Comparison of ENCODE assay signal across 9 cellular contexts in genomic region chr17:8056232-8056975, GRCh38. TPM values are rescaled to one million over a fixed set of nuclear protein-coding genes. Genes with fewer than 3 reads are reported as not detected.
DNase-seq lines count a peak whose midpoint lies in the region; ATAC-seq lines count a peak whose summit lies in the region.
"Had no signal": no experiment of that assay in that cellular context is flagged by ENCODE, and none has a peak within 500 bp of the region (broad histone marks: within the 10 kb centered on the region; RNA-seq: fewer than 3 reads in every experiment).

No MANE protein-coding gene starts in this region.

- no peaks in the 10 kb centered on the region for H3K4me1 Mint-ChIP-seq in activated T-helper 17 cell treated with anti-CD3 and anti-CD28 coated beads, Interleukin-2, amount 50 U/mL, for 72 hours

- H3K27me3 Mint-ChIP-seq in activated T-helper 17 cell treated with anti-CD3 and anti-CD28 coated beads, Interleukin-2, amount 50 U/mL, for 72 hours, result peaks cover 21% of the 10 kb centered on the region

- H3K9me3 Mint-ChIP-seq in activated T-helper 17 cell treated with anti-CD3 and anti-CD28 coated beads, Interleukin-2, amount 50 U/mL, for 72 hours, result no peaks in the 10 kb centered on the region
- H3K9me3 Mint-ChIP-seq: naive thymus-derived CD8-positive, alpha-beta T cell had no signal

- H3K36me3 Mint-ChIP-seq in activated T-helper 17 cell treated with anti-CD3 and anti-CD28 coated beads, Interleukin-2, amount 50 U/mL, for 72 hours (ENCODE audit: low read depth), result no peaks in the 10 kb centered on the region
- H3K36me3 Mint-ChIP-seq: naive thymus-derived CD8-positive, alpha-beta T cell had no signal

- no peak overlapping the region for H3K27ac Mint-ChIP-seq in activated T-helper 17 cell treated with anti-CD3 and anti-CD28 coated beads, Interleukin-2, amount 50 U/mL, for 72 hours

- H3K4me3 Mint-ChIP-seq in activated T-helper 17 cell treated with anti-CD3 and anti-CD28 coated beads, Interleukin-2, amount 50 U/mL, for 72 hours, result no peak overlapping the region

- peak; percentile 52 for ATAC-seq in GM18861 (IDR thresholded peaks at IDR 0.05; ENCODE audit: unreplicated experiment)
- ATAC-seq in activated T-helper 17 cell treated with anti-CD3 and anti-CD28 coated beads, Interleukin-2, amount 50 U/mL, for 72 hours (replicated peaks), result peak; percentile 80
- ATAC-seq in HG03439 (IDR thresholded peaks at IDR 0.05; ENCODE audit: unreplicated experiment), result no peak
- ATAC-seq in GM21526 (IDR thresholded peaks at IDR 0.05; ENCODE audit: low FRiP score, unreplicated experiment), result no peak
- ATAC-seq: naive thymus-derived CD8-positive, alpha-beta T cell had no signal

- DNase-seq in HuH-7.5 (ENCODE audit: low spot score) (peak; percentile 67), hippocampal formation (lab: John Stamatoyannopoulos, UW) (peak; percentile 32 to 42), SW 1271 (lab: John Stamatoyannopoulos, UW) (no peak)
- peak; percentile 27 to 35 for DNase-seq in stimulated activated CD8-positive, alpha-beta memory T cell treated with anti-CD3 and anti-CD28 coated beads, Interleukin-7, amount 100 ng/mL, for 4 hours (ENCODE audit: low read depth in 2 of 2)

RNA-seq across cellular contexts. Expression of gene ALOX15B, which starts 17.5 kb away (rescaled TPM):
- total RNA-seq in activated T-helper 17 cell treated with anti-CD3 and anti-CD28 coated beads, Interleukin-2, amount 50 U/mL, for 72 hours, result under 1 TPM in 1 of 2 donors, not detected in 1; 0.61 TPM
- total RNA-seq: naive thymus-derived CD8-positive, alpha-beta T cell had no signal

RNA-seq across cellular contexts. Expression of gene ALOX12B, which starts 31.1 kb away (rescaled TPM):
- total RNA-seq in activated T-helper 17 cell treated with anti-CD3 and anti-CD28 coated beads, Interleukin-2, amount 50 U/mL, for 72 hours, result 1 to 10 TPM; 1.1 to 6.2 TPM

RNA-seq across cellular contexts. Expression of gene GUCY2D, which starts 54.0 kb away (rescaled TPM):
- total RNA-seq in activated T-helper 17 cell treated with anti-CD3 and anti-CD28 coated beads, Interleukin-2, amount 50 U/mL, for 72 hours, result under 1 TPM; 0.15 to 0.77 TPM
- total RNA-seq: naive thymus-derived CD8-positive, alpha-beta T cell had no signal

Comparison
In these comparisons a context has a peak if more than half of its experiments do, and no peak if none do; other contexts are left out.
1. ATAC-seq: peak in GM18861 (single experiment) and activated T-helper 17 cell treated with anti-CD3 and anti-CD28 coated beads, Interleukin-2, amount 50 U/mL, for 72 hours (single experiment); none in HG03439 (single experiment) and GM21526 (single experiment).
2. DNase-seq: peak in HuH-7.5 (single experiment), hippocampal formation (2 of 2) and stimulated activated CD8-positive, alpha-beta memory T cell treated with anti-CD3 and anti-CD28 coated beads, Interleukin-7, amount 100 ng/mL, for 4 hours (2 of 2); none in SW 1271 (0 of 2).